In genomic region chr3:197050511-197050910, GRCh38 we compare ENCODE assay signal across 24 cellular contexts. TPM values are rescaled to one million over a fixed set of nuclear protein-coding genes. Genes with fewer than 3 reads are reported as not detected.
A peak's percentile ranks its signal among the peaks of the same experiment; 100 is the strongest.
DNase-seq lines count a peak whose midpoint lies in the region; ATAC-seq and TF ChIP-seq lines count a peak whose summit lies in the region.
"Had no signal": no experiment of that assay in that cellular context is flagged by ENCODE, and none has a peak within 500 bp of the region (broad histone marks: within the 10 kb centered on the region; RNA-seq: fewer than 3 reads in every experiment).

No MANE protein-coding gene starts in this region.

- 91 to 94% (median 92%) methylated on average over 2 of the region's 2 CpGs for WGBS in adrenal gland, 4 donors

- TF ChIP-seq POLR2A in adrenal gland (IDR thresholded peaks at IDR 0.05): no peak

- H3K9ac ChIP-seq in OCI-LY3 (ENCODE audit: low read length): peak overlapping the region; percentile 5; the same call in 1 of the 2 replicates

- H3K4me1 ChIP-seq in OCI-LY3 (ENCODE audit: low read length): peaks cover 32% of the 10 kb centered on the region
- no peaks in the 10 kb centered on the region for H3K4me1 ChIP-seq in adrenal gland (replicated peaks in 1 of 2)
- H3K4me1 ChIP-seq: Caco-2, suprapubic skin had no signal

- intact Hi-C loops in adrenal gland (cut with DNase I): no loop called here

- DNase-seq in GM10266 (ENCODE audit: extremely low spot score): peak; percentile 52
- no peak for DNase-seq in effector CD8-positive, alpha-beta T cell (lab: John Stamatoyannopoulos, UW)
- DNase-seq in osteocyte (ENCODE audit: extremely low spot score, unreplicated experiment): no peak
- no peak for DNase-seq in adrenal gland
- DNase-seq: activated CD4-positive, alpha-beta T cell treated with anti-CD3 and anti-CD28 coated beads, Interleukin-2, amount 10 ng/mL, durations not matched to agents 7 days and 5 days; activated T-cell treated with anti-CD3 and anti-CD28 coated beads, Interleukin-2, amount 50 U/mL, for 1 hour; Caco-2; cerebellar nuclear complex; EL; H9; hippocampal formation; KBM-7; kidney glomerular epithelial cell; NCI-H1092; NCI-H748 treated with DMSO at 0.1 percent for 48 hours; Peyer's patch; right cardiac atrium had no signal

- no peak overlapping the region for H2AFZ ChIP-seq in OCI-LY3 (ENCODE audit: low read depth, low read length)

- peak overlapping the region; percentile 100 for H3K27ac ChIP-seq in OCI-LY3 (ENCODE audit: low read length)
- no peak overlapping the region for H3K27ac ChIP-seq in adrenal gland
- H3K27ac ChIP-seq: neutrophil, Peyer's patch, SK-N-MC, suprapubic skin had no signal

- H3K4me3 ChIP-seq in OCI-LY3 (ENCODE audit: low read length) (peak overlapping the region; percentile 20), adrenal gland (no peak overlapping the region)
- H3K4me3 ChIP-seq: Peyer's patch, SK-N-MC, suprapubic skin had no signal

- H4K20me1 ChIP-seq in OCI-LY3 (ENCODE audit: insufficient read depth, low read length): peaks cover 4% of the 10 kb centered on the region; the same call in 1 of the 2 replicates

- peaks cover 63% of the 10 kb centered on the region for H3K36me3 Mint-ChIP-seq in osteocyte (ENCODE audit: unreplicated experiment)

- H3K9me3 ChIP-seq in OCI-LY3 (ENCODE audit: insufficient read depth, low read length) (no peaks in the 10 kb centered on the region), adrenal gland (replicated peaks in 1 of 3) (no peaks in the 10 kb centered on the region)
- H3K9me3 ChIP-seq: Caco-2, neutrophil, Peyer's patch, suprapubic skin had no signal

- no peak overlapping the region for H3K4me3 Mint-ChIP-seq in osteocyte (ENCODE audit: unreplicated experiment)
- H3K4me3 Mint-ChIP-seq: activated CD4-positive, alpha-beta T cell treated with anti-CD3 and anti-CD28 coated beads, Interleukin-2, amount 10 ng/mL, durations not matched to agents 7 days and 5 days; H9 had no signal

- H3K36me3 ChIP-seq in OCI-LY3 (replicated peaks; ENCODE audit: low read depth, low read length) (peaks cover 24% of the 10 kb centered on the region), adrenal gland (replicated peaks in 1 of 2) (peaks cover 0 to 15% of the 10 kb centered on the region in 2 donors)

- no peaks in the 10 kb centered on the region for H3K79me2 ChIP-seq in OCI-LY3 (ENCODE audit: low read length)

- H3K4me2 ChIP-seq in OCI-LY3 (ENCODE audit: low read length): peak overlapping the region; percentile 94

- H3K9me3 Mint-ChIP-seq in osteocyte (ENCODE audit: unreplicated experiment): no peaks in the 10 kb centered on the region
- H3K9me3 Mint-ChIP-seq: activated CD4-positive, alpha-beta T cell treated with anti-CD3 and anti-CD28 coated beads, Interleukin-2, amount 10 ng/mL, durations not matched to agents 7 days and 5 days; H9 had no signal

- ATAC-seq in GM18861 (IDR thresholded peaks at IDR 0.05; ENCODE audit: unreplicated experiment): peak; percentile 48
- peak; percentile 50 for ATAC-seq in GM21825 (IDR thresholded peaks at IDR 0.05; ENCODE audit: unreplicated experiment)
- ATAC-seq in HG03460 (IDR thresholded peaks at IDR 0.05; ENCODE audit: unreplicated experiment): no peak
- ATAC-seq: right cardiac atrium had no signal

- H3K27me3 Mint-ChIP-seq in osteocyte (ENCODE audit: unreplicated experiment): no peaks in the 10 kb centered on the region
- H3K27me3 Mint-ChIP-seq: activated CD4-positive, alpha-beta T cell treated with anti-CD3 and anti-CD28 coated beads, Interleukin-2, amount 10 ng/mL, durations not matched to agents 7 days and 5 days had no signal

- TF ChIP-seq CTCF in GM10266 (IDR thresholded peaks at IDR 0.05; ENCODE audit: control insufficient read depth, insufficient read depth, low read depth, missing control alignments): no peak
- TF ChIP-seq CTCF in OCI-LY3 (IDR thresholded peaks at IDR 0.05; ENCODE audit: low read depth, low read length): no peak
- no peak for TF ChIP-seq CTCF in osteocyte (IDR thresholded peaks at IDR 0.05)
- TF ChIP-seq CTCF in adrenal gland (IDR thresholded peaks at IDR 0.05): no peak

- H3K27me3 ChIP-seq in OCI-LY3 (ENCODE audit: low read depth, low read length): no peaks in the 10 kb centered on the region
- no peaks in the 10 kb centered on the region for H3K27me3 ChIP-seq in adrenal gland
- H3K27me3 ChIP-seq: neutrophil, Peyer's patch, suprapubic skin had no signal

- no peak overlapping the region for H3K27ac Mint-ChIP-seq in osteocyte (ENCODE audit: unreplicated experiment)
- H3K27ac Mint-ChIP-seq: activated CD4-positive, alpha-beta T cell treated with anti-CD3 and anti-CD28 coated beads, Interleukin-2, amount 10 ng/mL, durations not matched to agents 7 days and 5 days; H9 had no signal

- H3K4me1 Mint-ChIP-seq in osteocyte (ENCODE audit: unreplicated experiment): no peaks in the 10 kb centered on the region
- H3K4me1 Mint-ChIP-seq: activated CD4-positive, alpha-beta T cell treated with anti-CD3 and anti-CD28 coated beads, Interleukin-2, amount 10 ng/mL, durations not matched to agents 7 days and 5 days; H9 had no signal

RNA-seq across cellular contexts. Expression of gene MELTF, which starts 20.9 kb away (rescaled TPM):
- 1.4 and 1.9 TPM in 2 replicates for total RNA-seq in osteocyte
- total RNA-seq in adrenal gland: 10 to 100 TPM in 1 of 8 donors, 1 to 10 TPM in 4, under 1 TPM in 2, not detected in 1; 0.47 to 11.3 (median 1.4) TPM
- 1 to 10 TPM in 2 of 3 donors, under 1 TPM in 1; 0.84 to 3.6 (median 2.1) TPM for polyA plus RNA-seq in adrenal gland
